8 cellular contexts compared by ENCODE assay signal in the genomic region with DNA sequence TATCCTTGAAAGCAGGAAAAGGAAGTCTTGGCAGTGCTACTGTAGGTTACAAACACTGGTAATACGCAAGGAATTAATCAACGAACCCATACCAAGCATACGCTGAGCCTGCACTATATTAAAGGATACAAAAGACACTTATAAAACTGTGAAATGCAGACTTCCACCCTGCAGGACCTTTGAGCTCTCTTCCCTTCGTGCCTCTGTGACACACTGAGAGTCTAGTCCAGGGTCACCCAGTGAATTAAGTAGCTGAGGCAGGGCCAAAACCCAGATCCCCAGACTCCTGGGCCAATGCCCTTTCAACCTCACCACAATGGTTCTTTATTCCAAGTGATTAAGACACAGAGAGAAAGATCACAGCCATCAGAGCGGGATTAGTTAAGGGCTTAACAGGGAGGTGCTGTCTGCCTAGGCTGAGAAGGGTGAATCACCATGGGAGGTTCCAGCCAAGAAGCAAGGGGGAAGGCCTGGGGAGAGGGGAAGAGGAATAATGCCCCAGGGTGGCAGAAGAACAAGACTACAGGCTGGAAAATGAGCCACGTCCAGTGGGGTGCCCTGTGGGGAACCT. TPM values are rescaled to one million over a fixed set of nuclear protein-coding genes. Genes with fewer than 3 reads are reported as not detected.
DNase-seq lines count a peak whose midpoint lies in the region; ATAC-seq and TF ChIP-seq lines count a peak whose summit lies in the region.

No MANE protein-coding gene starts in this region.

- no peaks in the 10 kb centered on the region for H3K27me3 ChIP-seq in SJCRH30
- H3K27me3 ChIP-seq in prostate gland (replicated peaks; ENCODE audit: insufficient read depth), result no peaks in the 10 kb centered on the region
- no peaks in the 10 kb centered on the region for H3K27me3 ChIP-seq in testis

- TF ChIP-seq POLR2A in prostate gland (IDR thresholded peaks at IDR 0.05), result no peak
- TF ChIP-seq POLR2A in testis (IDR thresholded peaks at IDR 0.05), result no peak

- H3K27ac ChIP-seq in SJCRH30 (peak overlapping the region; percentile 82), prostate gland (peak overlapping the region; percentile 93 to 97), testis (peak overlapping the region in 1 of 2 donors; percentile 76)

- intact Hi-C loops in prostate gland (cut with DNase I) (no loop called here), testis (cut with DNase I; ENCODE audit: low total_unique reads) (no loop called here)

- peaks cover 61% of the 10 kb centered on the region for H3K4me1 ChIP-seq in SJCRH30
- peaks cover 30% of the 10 kb centered on the region for H3K4me1 ChIP-seq in prostate gland (replicated peaks)
- peaks cover 48% of the 10 kb centered on the region for H3K4me1 ChIP-seq in testis

- no peak overlapping the region for H3K4me3 ChIP-seq in SJCRH30
- peak overlapping the region; percentile 34 for H3K4me3 ChIP-seq in fibroblast of pulmonary artery (replicated peaks; ENCODE audit: low read depth, low read length)
- no peak overlapping the region for H3K4me3 ChIP-seq in prostate gland
- no peak overlapping the region for H3K4me3 ChIP-seq in testis

- ATAC-seq in GM21825 (IDR thresholded peaks at IDR 0.05; ENCODE audit: unreplicated experiment), result no peak

- H3K9me3 ChIP-seq in SJCRH30 (replicated peaks) (no peaks in the 10 kb centered on the region), prostate gland (no peaks in the 10 kb centered on the region), testis (no peaks in the 10 kb centered on the region)

- TF ChIP-seq CTCF in fibroblast of pulmonary artery (IDR thresholded peaks at IDR 0.05; ENCODE audit: low read length, missing control alignments), result no peak
- TF ChIP-seq CTCF in prostate gland (IDR thresholded peaks at IDR 0.05), result no peak
- no peak for TF ChIP-seq CTCF in testis (IDR thresholded peaks at IDR 0.05)

- WGBS in prostate gland, result 10% methylated on average over 6 of the region's 6 CpGs
- 38 to 46% methylated on average over 6 of the region's 6 CpGs for WGBS in testis, 2 donors

- DNase-seq in HCEC 1CT (peak; percentile 87), SJCRH30 (peak; percentile 85 to 90), fibroblast of pulmonary artery (ENCODE audit: low read depth) (peak; percentile 84), prostate gland (ENCODE audit: low spot score) (no peak), GF-D8 (lab: John Stamatoyannopoulos, UW) (no peak), testis (no peak)
- DNase-seq in stimulated activated CD4-positive, alpha-beta T cell treated with anti-CD3 and anti-CD28 coated beads, Interleukin-15, amount 100 ng/mL, for 24 hours, result no peak

- H3K36me3 ChIP-seq in SJCRH30 (peaks cover 19% of the 10 kb centered on the region; the same call in 1 of the 2 replicates), prostate gland (no peaks in the 10 kb centered on the region), testis (ENCODE audit: low read depth, missing control alignments) (no peaks in the 10 kb centered on the region)

RNA-seq across cellular contexts. Expression of a gene that starts 6.8 kb away (rescaled TPM):
- 236 and 243 TPM in 2 replicates for total RNA-seq in SJCRH30 (2014; rRNA removed; shearing (Covaris generic))
- total RNA-seq in prostate gland (100 to 1,000 TPM; 404 to 595 TPM), testis (100 to 1,000 TPM; 199 to 226 TPM)
- polyA plus RNA-seq in testis (ENCODE audit: insufficient read depth, low read depth, low replicate concordance), result 388 TPM

Comparison
In these comparisons a context has a peak if more than half of its experiments do, and no peak if none do; other contexts are left out.
1. DNase-seq: peak in HCEC 1CT (single experiment), SJCRH30 (2 of 2) and fibroblast of pulmonary artery (single experiment); none in prostate gland (single experiment), GF-D8 (single experiment), stimulated activated CD4-positive, alpha-beta T cell treated with anti-CD3 and anti-CD28 coated beads, Interleukin-15, amount 100 ng/mL, for 24 hours (single experiment) and testis (single experiment).